30 cellular contexts compared by ENCODE assay signal in the genomic region with DNA sequence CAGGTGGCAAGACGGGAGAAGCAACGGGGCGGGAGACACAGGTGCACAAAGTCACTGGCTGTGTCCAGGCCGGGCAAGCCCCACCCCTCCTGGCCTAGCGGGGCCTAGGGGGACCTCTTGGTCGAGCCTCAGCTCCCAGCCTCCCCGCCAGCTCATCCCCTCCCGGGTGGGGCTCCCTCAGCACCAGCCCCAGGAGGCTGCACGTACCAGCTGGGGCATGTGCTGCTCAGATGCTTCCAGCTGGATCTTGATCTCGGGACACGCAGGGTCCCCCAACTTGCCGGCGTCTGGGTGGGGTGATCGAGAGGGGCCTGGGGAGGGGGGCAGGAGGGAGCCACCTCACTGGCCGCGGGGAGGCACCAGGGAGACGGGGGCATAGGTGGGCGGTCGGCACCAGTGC.
"Had no signal": no experiment of that assay in that cellular context is flagged by ENCODE, and none has a peak within 500 bp of the region (broad histone marks: within the 10 kb centered on the region; RNA-seq: fewer than 3 reads in every experiment).

No MANE protein-coding gene starts in this region.

- H3K9me3 ChIP-seq: heart right ventricle, lower lobe of right lung, pancreas, prostate gland, sigmoid colon, spleen, suprapubic skin, thoracic aorta, tibial artery, upper lobe of right lung had no signal

- H3K36me3 ChIP-seq: heart right ventricle, neural progenitor cell, prostate gland, sigmoid colon, spleen, suprapubic skin, thoracic aorta, upper lobe of right lung had no signal

- FAIRE-seq: keratinocyte, pancreas, small intestine, urothelium cell line had no signal

- H3K9ac ChIP-seq: neural progenitor cell had no signal

- DNase-seq: heart right ventricle; kidney glomerular epithelial cell; left cardiac atrium; lower lobe of right lung; mammary epithelial cell; mesenchymal stem cell; naive B cell; natural killer cell; nephron progenitor cell; posterior cingulate gyrus; retina; sigmoid colon; small intestine; spleen; stimulated activated CD4-positive, alpha-beta T cell treated with anti-CD3 and anti-CD28 coated beads, Interleukin-4, amount 100 ng/mL, for 24 hours; stimulated activated naive CD4-positive, alpha-beta T cell treated with Interleukin-2 at 50 U/mL for 16 hours; tibial artery; trophoblast cell; upper lobe of right lung had no signal

- H3K27ac ChIP-seq: heart right ventricle, hepatocyte, lower lobe of right lung, neural progenitor cell, pancreas, prostate gland, sigmoid colon, spleen, suprapubic skin, thoracic aorta, tibial artery, upper lobe of right lung had no signal

- H3K27me3 ChIP-seq: hepatocyte, neural progenitor cell, pancreas, upper lobe of right lung had no signal

- H3K79me2 ChIP-seq: hepatocyte had no signal

- H3K4me1 ChIP-seq: heart right ventricle, lower lobe of right lung, pancreas, prostate gland, sigmoid colon, suprapubic skin, tibial artery, upper lobe of right lung had no signal

- ATAC-seq: heart right ventricle; left cardiac atrium; left lobe of liver; lower lobe of right lung; natural killer cell; pancreas; right cardiac atrium; stimulated activated effector memory CD8-positive, alpha-beta T cell treated with anti-CD3 and anti-CD28 coated beads, Interleukin-12 subunit alpha, Interleukin-12 subunit beta, amount 100 ng/mL, for 72 hours; upper lobe of right lung had no signal

- H3K4me2 ChIP-seq: hepatocyte, neural progenitor cell had no signal

- H3K4me3 ChIP-seq: heart right ventricle, hepatocyte, lower lobe of right lung, neural progenitor cell, pancreas, prostate gland, sigmoid colon, spleen, suprapubic skin, thoracic aorta, tibial artery, upper lobe of right lung had no signal

- H2AFZ ChIP-seq: hepatocyte, neural progenitor cell had no signal
